29 cellular contexts compared by ENCODE assay signal in genomic region chr6:44211284-44211683, GRCh38. TPM values are rescaled to one million over a fixed set of nuclear protein-coding genes. Genes with fewer than 3 reads are reported as not detected.
DNase-seq lines count a peak whose midpoint lies in the region; ATAC-seq and TF ChIP-seq lines count a peak whose summit lies in the region.
"Had no signal": no experiment of that assay in that cellular context is flagged by ENCODE, and none has a peak within 500 bp of the region (broad histone marks: within the 10 kb centered on the region; RNA-seq: fewer than 3 reads in every experiment).

No MANE protein-coding gene starts in this region.

- no peak for TF ChIP-seq POLR2A in NB4 (IDR thresholded peaks at IDR 0.05; ENCODE audit: extremely low read depth, insufficient read length)

- no peaks in the 10 kb centered on the region for H3K9me3 ChIP-seq in neutrophil
- no peaks in the 10 kb centered on the region for H3K9me3 ChIP-seq in naive thymus-derived CD4-positive, alpha-beta T cell (ENCODE audit: control insufficient read depth in 2 of 3, low read length in 3 of 3)
- H3K9me3 ChIP-seq: BLaER1, Caco-2 had no signal

- peaks cover 0 to 4% (median 0%) of the 10 kb centered on the region in 7 donors for H3K4me1 Mint-ChIP-seq in naive thymus-derived CD4-positive, alpha-beta T cell
- H3K4me1 Mint-ChIP-seq: CD4-positive, alpha-beta memory T cell; T-cell had no signal

- H3K27ac ChIP-seq in neutrophil: peak overlapping the region; percentile 9
- no peak overlapping the region for H3K27ac ChIP-seq in naive thymus-derived CD4-positive, alpha-beta T cell (ENCODE audit: low read depth, low read length)
- H3K27ac ChIP-seq: BLaER1, GM23248, SK-N-MC had no signal

- no peaks in the 10 kb centered on the region for H3K36me3 ChIP-seq in neutrophil
- H3K36me3 ChIP-seq in naive thymus-derived CD4-positive, alpha-beta T cell (ENCODE audit: control insufficient read depth in 2 of 3, insufficient read depth in 3 of 3, low read length in 3 of 3): no peaks in the 10 kb centered on the region
- H3K36me3 ChIP-seq: BLaER1 had no signal

- ATAC-seq in GM18867 (IDR thresholded peaks at IDR 0.05; ENCODE audit: unreplicated experiment): no peak
- ATAC-seq in naive thymus-derived CD4-positive, alpha-beta T cell: no peak
- ATAC-seq: PC-3, T-cell had no signal

- no peaks in the 10 kb centered on the region for H3K36me3 Mint-ChIP-seq in naive thymus-derived CD4-positive, alpha-beta T cell
- H3K36me3 Mint-ChIP-seq: CD4-positive, alpha-beta memory T cell; T-cell had no signal

- TF ChIP-seq CTCF in NB4 (IDR thresholded peaks at IDR 0.05; ENCODE audit: low read depth, low read length) (no peak), neutrophil (IDR thresholded peaks at IDR 0.05) (no peak)

- H3K4me3 Mint-ChIP-seq in naive thymus-derived CD4-positive, alpha-beta T cell: no peak overlapping the region
- H3K4me3 Mint-ChIP-seq: CD4-positive, alpha-beta memory T cell; H9; T-cell had no signal

- peaks cover 0 to 30% (median 9%) of the 10 kb centered on the region in 5 donors for H3K27me3 Mint-ChIP-seq in naive thymus-derived CD4-positive, alpha-beta T cell

- H3K9me3 Mint-ChIP-seq in naive thymus-derived CD4-positive, alpha-beta T cell: no peaks in the 10 kb centered on the region
- H3K9me3 Mint-ChIP-seq: CD4-positive, alpha-beta memory T cell; H9; T-cell had no signal

- intact Hi-C loops in naive thymus-derived CD4-positive, alpha-beta T cell (cut with micrococcal nuclease): no loop called here

- POLR2A ChIA-PET in HEK293T (lab: Yijun Ruan, JAX): no interaction called here
- POLR2A ChIA-PET in naive thymus-derived CD4-positive, alpha-beta T cell (lab: Charles Lee): no interaction called here

- peak; percentile 33 to 55 for DNase-seq in Kasumi-1 (lab: John Stamatoyannopoulos, UW)
- peak; percentile 72 for DNase-seq in NB4 (ENCODE audit: low read depth)
- peak; percentile 73 for DNase-seq in SKM-1 treated with dmso at 0.1 percent for 144 hours (lab: John Stamatoyannopoulos, UW; ENCODE audit: unreplicated experiment)
- no peak for DNase-seq in HEK293T (ENCODE audit: extremely low spot score)
- DNase-seq in naive thymus-derived CD4-positive, alpha-beta T cell: no peak
- DNase-seq: Caco-2; CD4-positive, alpha-beta memory T cell; DMS 273 treated with DMSO at 0.1 percent for 48 hours; DND-41; GM23248; H9; IMR-90; NCI-H1092 treated with DMSO at 0.1 percent for 48 hours; NCI-H146; NCI-H2029; NCI-H345; NCI-H524; NCI-H774; NK-92 treated with Interleukin-12 subunit alpha and Interleukin-12 subunit beta, amount 100 ng/mL, for 24 hours; PC-3; Right ventricle myocardium superior; T-cell had no signal

- CTCF ChIA-PET in HEK293T (lab: Yijun Ruan, JAX): interaction anchor here (1.1 kb wide), 1 partner anchor 23 kb away, joined by 3 read pairs; no protein-coding TSS in a partner anchor
- CTCF ChIA-PET in naive thymus-derived CD4-positive, alpha-beta T cell (lab: Charles Lee): no interaction called here

- peaks cover 15 to 16% of the 10 kb centered on the region in 2 experiments for H3K4me1 ChIP-seq in neutrophil (ENCODE audit: control insufficient read depth in 1 of 2, insufficient read depth in 1 of 2, low read depth in 1 of 2, low read length in 1 of 2)
- H3K4me1 ChIP-seq in naive thymus-derived CD4-positive, alpha-beta T cell (ENCODE audit: control insufficient read depth in 2 of 2, insufficient read depth in 2 of 2, low read length in 2 of 2): no peaks in the 10 kb centered on the region

- H3K4me3 ChIP-seq in NB4 (ENCODE audit: low read depth, low read length): no peak overlapping the region
- no peak overlapping the region for H3K4me3 ChIP-seq in neutrophil (ENCODE audit: low read depth in 1 of 2, low read length in 1 of 2)
- no peak overlapping the region for H3K4me3 ChIP-seq in naive thymus-derived CD4-positive, alpha-beta T cell (ENCODE audit: low read length)
- H3K4me3 ChIP-seq: BLaER1, GM23248, SK-N-MC had no signal

- H3K27me3 ChIP-seq in neutrophil: no peaks in the 10 kb centered on the region
- no peaks in the 10 kb centered on the region for H3K27me3 ChIP-seq in naive thymus-derived CD4-positive, alpha-beta T cell (ENCODE audit: control insufficient read depth in 2 of 2, insufficient read depth in 2 of 2, low read length in 2 of 2)
- H3K27me3 ChIP-seq: BLaER1 had no signal

- H3K27ac Mint-ChIP-seq in naive thymus-derived CD4-positive, alpha-beta T cell: no peak overlapping the region
- H3K27ac Mint-ChIP-seq: CD4-positive, alpha-beta memory T cell; H9; T-cell had no signal

TF ChIP-seq in HEK293T, 16 proteins besides CTCF, POLR2A, EP300 and RAD21:
- no peak for TF ChIP-seq NFRKB (IDR thresholded peaks at IDR 0.05)
- no peak for TF ChIP-seq FOXM1 (IDR thresholded peaks at IDR 0.05; ENCODE audit: borderline replicate concordance)
- TF ChIP-seq FOXK2 (IDR thresholded peaks at IDR 0.05): no peak
- no peak for TF ChIP-seq ZNF384 (IDR thresholded peaks at IDR 0.05)
- no peak for TF ChIP-seq LEF1 (IDR thresholded peaks at IDR 0.05; ENCODE audit: borderline replicate concordance)
- no peak for TF ChIP-seq L3MBTL2 (conservative IDR thresholded peaks at IDR 0.05)
- TF ChIP-seq SUZ12 (IDR thresholded peaks at IDR 0.05): no peak
- TF ChIP-seq SP1 (IDR thresholded peaks at IDR 0.05): no peak
- no peak for TF ChIP-seq HDGF (IDR thresholded peaks at IDR 0.05; ENCODE audit: borderline replicate concordance)

RNA-seq across cellular contexts. Expression of gene MYMX, which starts 5.4 kb away (rescaled TPM):
- total RNA-seq in naive thymus-derived CD4-positive, alpha-beta T cell: not detected
- polyA plus RNA-seq in naive thymus-derived CD4-positive, alpha-beta T cell: not detected
- total RNA-seq: Caco-2; CD4-positive, alpha-beta memory T cell; GM23248; HT-29; IMR-90; M059J; PC-3; RPMI7951; T-cell had no signal
- polyA plus RNA-seq: CD4-positive, alpha-beta memory T cell; GM23248; IMR-90 had no signal

RNA-seq across cellular contexts. Expression of gene SLC29A1, which starts 12.1 kb away (rescaled TPM):
- total RNA-seq in naive thymus-derived CD4-positive, alpha-beta T cell: 10 to 100 TPM in 1 of 5 experiments, 1 to 10 TPM in 2, under 1 TPM in 2; 0.84 to 41.1 (median 1.8) TPM
- 1 to 10 TPM in 1 of 2 donors, under 1 TPM in 1; 0.95 to 2.0 TPM for polyA plus RNA-seq in naive thymus-derived CD4-positive, alpha-beta T cell

RNA-seq across cellular contexts. Expression of gene HSP90AB1, which starts 35.6 kb away (rescaled TPM):
- 100 to 1,000 TPM; 345 to 750 (median 366) TPM for total RNA-seq in naive thymus-derived CD4-positive, alpha-beta T cell
- 100 to 1,000 TPM; 422 to 558 TPM for polyA plus RNA-seq in naive thymus-derived CD4-positive, alpha-beta T cell

RNA-seq across cellular contexts. Expression of gene SLC35B2, which starts 46.0 kb away (rescaled TPM):
- total RNA-seq in naive thymus-derived CD4-positive, alpha-beta T cell: 10 to 100 TPM in 4 of 5 experiments, 1 to 10 TPM in 1; 10.0 to 32.1 (median 17.6) TPM
- 10 to 100 TPM; 24.5 to 41.7 TPM for polyA plus RNA-seq in naive thymus-derived CD4-positive, alpha-beta T cell

RNA-seq across cellular contexts. Expression of gene CAPN11, which starts 52.7 kb away (rescaled TPM):
- total RNA-seq in naive thymus-derived CD4-positive, alpha-beta T cell: under 1 TPM in 1 of 5 experiments, not detected in 4; 0.66 TPM
- polyA plus RNA-seq in naive thymus-derived CD4-positive, alpha-beta T cell: not detected
- total RNA-seq: Caco-2; CD4-positive, alpha-beta memory T cell; GM23248; HT-29; IMR-90; M059J; PC-3; RPMI7951 had no signal
- polyA plus RNA-seq: CD4-positive, alpha-beta memory T cell; GM23248; IMR-90 had no signal

Comparison
In these comparisons a context has a peak if more than half of its experiments do, and no peak if none do; other contexts are left out.
1. DNase-seq: peak in Kasumi-1 (2 of 2), NB4 (single experiment) and SKM-1 treated with dmso at 0.1 percent for 144 hours (single experiment); none in HEK293T (single experiment) and naive thymus-derived CD4-positive, alpha-beta T cell (0 of 9).